Comparison of ENCODE assay signal across 17 cellular contexts in genomic region chr19:39937792-39938191, GRCh38. TPM values are rescaled to one million over a fixed set of nuclear protein-coding genes. Genes with fewer than 3 reads are reported as not detected.
DNase-seq lines count a peak whose midpoint lies in the region; ATAC-seq, FAIRE-seq and TF ChIP-seq lines count a peak whose summit lies in the region.
"Had no signal": no experiment of that assay in that cellular context is flagged by ENCODE, and none has a peak within 500 bp of the region (broad histone marks: within the 10 kb centered on the region; RNA-seq: fewer than 3 reads in every experiment).

No MANE protein-coding gene starts in this region.

- H3K9me3 ChIP-seq in vagina, result no peaks in the 10 kb centered on the region

- H3K4me3 ChIP-seq in vagina, result no peak overlapping the region
- H3K4me3 ChIP-seq: adrenal gland had no signal

- no peaks in the 10 kb centered on the region for H3K36me3 Mint-ChIP-seq in activated T-helper 17 cell treated with anti-CD3 and anti-CD28 coated beads, Interleukin-2, amount 50 U/mL, for 72 hours (ENCODE audit: low read depth)
- peaks cover 4 to 8% (median 5%) of the 10 kb centered on the region in 3 donors for H3K36me3 Mint-ChIP-seq in naive thymus-derived CD8-positive, alpha-beta T cell

- no peak for ATAC-seq in activated T-helper 17 cell treated with anti-CD3 and anti-CD28 coated beads, Interleukin-2, amount 50 U/mL, for 72 hours (replicated peaks)
- no peak for ATAC-seq in naive thymus-derived CD8-positive, alpha-beta T cell
- ATAC-seq: left cardiac atrium had no signal

- H3K27me3 Mint-ChIP-seq in activated T-helper 17 cell treated with anti-CD3 and anti-CD28 coated beads, Interleukin-2, amount 50 U/mL, for 72 hours, result no peaks in the 10 kb centered on the region
- no peaks in the 10 kb centered on the region for H3K27me3 Mint-ChIP-seq in naive thymus-derived CD8-positive, alpha-beta T cell

- H3K36me3 ChIP-seq in vagina, result no peaks in the 10 kb centered on the region
- H3K36me3 ChIP-seq: adrenal gland had no signal

- H3K27me3 ChIP-seq in vagina, result no peaks in the 10 kb centered on the region
- H3K27me3 ChIP-seq: adrenal gland had no signal

- intact Hi-C loops in vagina (cut with DNase I), result no loop called here

- no peaks in the 10 kb centered on the region for H3K4me1 ChIP-seq in vagina
- H3K4me1 ChIP-seq: adrenal gland had no signal

- no peak for TF ChIP-seq CTCF in vagina (IDR thresholded peaks at IDR 0.05)

- no peaks in the 10 kb centered on the region for H3K9me3 Mint-ChIP-seq in activated T-helper 17 cell treated with anti-CD3 and anti-CD28 coated beads, Interleukin-2, amount 50 U/mL, for 72 hours
- peaks cover 3 to 20% (median 18%) of the 10 kb centered on the region in 9 donors for H3K9me3 Mint-ChIP-seq in naive thymus-derived CD8-positive, alpha-beta T cell

- DNase-seq in NOMO-1 treated with DMSO at 0.1 percent for 48 hours (lab: John Stamatoyannopoulos, UW; ENCODE audit: unreplicated experiment), result peak; percentile 23
- DNase-seq in NOMO-1 treated with dmso at 0.1 percent for 144 hours (lab: John Stamatoyannopoulos, UW; ENCODE audit: unreplicated experiment), result no peak
- peak; percentile 15 for DNase-seq in KBM-7
- no peak for DNase-seq in naive thymus-derived CD8-positive, alpha-beta T cell
- DNase-seq in urothelium cell line (ENCODE audit: low spot score), result no peak
- DNase-seq in vagina (ENCODE audit: extremely low spot score in 2 of 2), result no peak
- no peak for DNase-seq in NCI-H2081 treated with DMSO at 0.1 percent for 48 hours (lab: John Stamatoyannopoulos, UW)
- DNase-seq: 8988T, adrenal gland, cerebellar nuclear complex, COR-L47, foreskin fibroblast, left cardiac atrium, NCI-H1048, NCI-H774 had no signal

- FAIRE-seq in urothelium cell line (lab: Jason Lieb, UNC), result no peak
- FAIRE-seq: endometrium had no signal

- peak overlapping the region; percentile 37 for H3K27ac Mint-ChIP-seq in activated T-helper 17 cell treated with anti-CD3 and anti-CD28 coated beads, Interleukin-2, amount 50 U/mL, for 72 hours
- peak overlapping the region; percentile 27 to 97 (median 86) for H3K27ac Mint-ChIP-seq in naive thymus-derived CD8-positive, alpha-beta T cell

- TF ChIP-seq POLR2A in vagina (IDR thresholded peaks at IDR 0.05), result no peak

- POLR2A ChIA-PET in naive thymus-derived CD8-positive, alpha-beta T cell (lab: Charles Lee), result interaction anchor here (0.7 to 4.0 kb wide), 6 partner anchors 10 to 153 kb away, joined by 3 to 44 read pairs (median 5); partner anchors contain the start of genes PSMC4 and ZNF780A

- peak overlapping the region; percentile 14 for H3K4me3 Mint-ChIP-seq in activated T-helper 17 cell treated with anti-CD3 and anti-CD28 coated beads, Interleukin-2, amount 50 U/mL, for 72 hours
- peak overlapping the region in 3 of 10 donors; percentile 34 to 67 (median 55) for H3K4me3 Mint-ChIP-seq in naive thymus-derived CD8-positive, alpha-beta T cell

- H3K4me1 Mint-ChIP-seq in activated T-helper 17 cell treated with anti-CD3 and anti-CD28 coated beads, Interleukin-2, amount 50 U/mL, for 72 hours, result peaks cover 59% of the 10 kb centered on the region
- H3K4me1 Mint-ChIP-seq in naive thymus-derived CD8-positive, alpha-beta T cell, result peaks cover 54 to 86% (median 82%) of the 10 kb centered on the region in 4 donors

- in situ Hi-C loops in KBM-7 (cut with MboI; ENCODE audit: low pct_unique_long_range_greater_than_20kb, low sequenced_read_pairs), result no loop called here

- H3K27ac ChIP-seq in vagina, result no peak overlapping the region

RNA-seq across cellular contexts. Expression of gene FCGBP, which starts 3.4 kb away (rescaled TPM):
- total RNA-seq in activated T-helper 17 cell treated with anti-CD3 and anti-CD28 coated beads, Interleukin-2, amount 50 U/mL, for 72 hours, result 10 to 100 TPM in 1 of 2 donors, 1 to 10 TPM in 1; 2.1 to 11.3 TPM
- total RNA-seq in naive thymus-derived CD8-positive, alpha-beta T cell, result 100 to 1,000 TPM; 223 to 230 TPM
- 10 to 100 TPM in 1 of 3 donors, 1 to 10 TPM in 2; 2.7 to 11.6 (median 3.1) TPM for polyA plus RNA-seq in naive thymus-derived CD8-positive, alpha-beta T cell
- total RNA-seq in vagina, result 31.7 TPM

RNA-seq across cellular contexts. Expression of gene PSMC4, which starts 33.2 kb away (rescaled TPM):
- 100 to 1,000 TPM in 1 of 2 donors, 10 to 100 TPM in 1; 66.4 to 121 TPM for total RNA-seq in activated T-helper 17 cell treated with anti-CD3 and anti-CD28 coated beads, Interleukin-2, amount 50 U/mL, for 72 hours
- 10 to 100 TPM; 38.7 to 44.3 TPM for total RNA-seq in naive thymus-derived CD8-positive, alpha-beta T cell
- polyA plus RNA-seq in naive thymus-derived CD8-positive, alpha-beta T cell, result 10 to 100 TPM; 71.3 to 80.4 (median 72.8) TPM
- 74.9 TPM for total RNA-seq in vagina

RNA-seq across cellular contexts. Expression of gene ZNF546, which starts 59.1 kb away (rescaled TPM):
- total RNA-seq in activated T-helper 17 cell treated with anti-CD3 and anti-CD28 coated beads, Interleukin-2, amount 50 U/mL, for 72 hours, result 10 to 100 TPM in 1 of 2 donors, 1 to 10 TPM in 1; 5.8 to 10.2 TPM
- 10 to 100 TPM; 17.6 to 22.0 TPM for total RNA-seq in naive thymus-derived CD8-positive, alpha-beta T cell
- polyA plus RNA-seq in naive thymus-derived CD8-positive, alpha-beta T cell, result 1 to 10 TPM; 4.0 to 6.4 (median 6.2) TPM
- 5.2 TPM for total RNA-seq in vagina

Comparison
In these comparisons a context has a peak if more than half of its experiments do, and no peak if none do; other contexts are left out.
1. DNase-seq: peak in NOMO-1 treated with DMSO at 0.1 percent for 48 hours (single experiment) and KBM-7 (single experiment); none in NOMO-1 treated with dmso at 0.1 percent for 144 hours (single experiment), naive thymus-derived CD8-positive, alpha-beta T cell (0 of 10), urothelium cell line (single experiment), vagina (0 of 2) and NCI-H2081 treated with DMSO at 0.1 percent for 48 hours (single experiment).